ENCODE assay signal across 13 cellular contexts in genomic region chr6:160142115-160142715, GRCh38. TPM values are rescaled to one million over a fixed set of nuclear protein-coding genes. Genes with fewer than 3 reads are reported as not detected.
"Had no signal": no experiment of that assay in that cellular context is flagged by ENCODE, and none has a peak within 500 bp of the region (broad histone marks: within the 10 kb centered on the region; RNA-seq: fewer than 3 reads in every experiment).

No MANE protein-coding gene starts in this region.

- H3K4me3 Mint-ChIP-seq: activated naive CD4-positive, alpha-beta T cell treated with anti-CD3 and anti-CD28 coated beads for 36 hours; activated naive CD8-positive, alpha-beta T cell treated with anti-CD3 and anti-CD28 coated beads, Interleukin-2, amount 50 U/mL, for 24 hours; naive thymus-derived CD4-positive, alpha-beta T cell; stimulated activated naive CD8-positive, alpha-beta T cell treated with anti-CD3 and anti-CD28 coated beads, Interleukin-15, Interleukin-2, amounts not matched to agents 100 ng/mL and 50 ng/mL, for 24 hours had no signal

- H3K27ac ChIP-seq: pancreas had no signal

- H3K4me3 ChIP-seq: lung, pancreas, skin epidermis, testis had no signal

- H3K27ac Mint-ChIP-seq: activated naive CD4-positive, alpha-beta T cell treated with anti-CD3 and anti-CD28 coated beads for 36 hours; activated naive CD8-positive, alpha-beta T cell treated with anti-CD3 and anti-CD28 coated beads, Interleukin-2, amount 50 U/mL, for 24 hours; activated T-helper 2 cell treated with anti-CD3 and anti-CD28 coated beads, Interferon-gamma antibody, Interleukin-2, Interleukin-4, amounts not matched to agents 10 μg/mL and 5 μg/mL and 100 μg/mL, durations not matched to agents 14 hours and 24 hours and 36 hours; naive thymus-derived CD4-positive, alpha-beta T cell; stimulated activated naive CD8-positive, alpha-beta T cell treated with anti-CD3 and anti-CD28 coated beads, Interleukin-15, Interleukin-2, amounts not matched to agents 100 ng/mL and 50 ng/mL, for 24 hours had no signal

- H3K9me3 Mint-ChIP-seq: activated naive CD8-positive, alpha-beta T cell treated with anti-CD3 and anti-CD28 coated beads, Interleukin-2, amount 50 U/mL, for 24 hours; activated T-helper 2 cell treated with anti-CD3 and anti-CD28 coated beads, Interferon-gamma antibody, Interleukin-2, Interleukin-4, amounts not matched to agents 10 μg/mL and 5 μg/mL and 100 μg/mL, durations not matched to agents 14 hours and 24 hours and 36 hours; stimulated activated naive CD8-positive, alpha-beta T cell treated with anti-CD3 and anti-CD28 coated beads, Interleukin-15, Interleukin-2, amounts not matched to agents 100 ng/mL and 50 ng/mL, for 24 hours had no signal

- H3K27me3 ChIP-seq: pancreas, testis had no signal

- DNase-seq: activated CD4-positive, alpha-beta T cell treated with anti-CD3 and anti-CD28 coated beads, Interleukin-2, amount 50 U/mL, for 4 hours; activated CD4-positive, CD25-positive, alpha-beta regulatory T cell treated with anti-CD3 and anti-CD28 coated beads, Interleukin-2, amount 50 U/mL, for 72 hours; activated naive CD4-positive, alpha-beta T cell treated with anti-CD3 and anti-CD28 coated beads for 36 hours; activated naive CD8-positive, alpha-beta T cell treated with anti-CD3 and anti-CD28 coated beads, Interleukin-2, amount 50 U/mL, for 24 hours; naive thymus-derived CD4-positive, alpha-beta T cell; pancreas; SW 1271; testis had no signal

- H3K27me3 Mint-ChIP-seq: activated naive CD8-positive, alpha-beta T cell treated with anti-CD3 and anti-CD28 coated beads, Interleukin-2, amount 50 U/mL, for 24 hours; stimulated activated naive CD8-positive, alpha-beta T cell treated with anti-CD3 and anti-CD28 coated beads, Interleukin-15, Interleukin-2, amounts not matched to agents 100 ng/mL and 50 ng/mL, for 24 hours had no signal

- H3K36me3 ChIP-seq: pancreas had no signal

- H3K9me3 ChIP-seq: pancreas, testis had no signal

RNA-seq across cellular contexts. Expression of gene SLC22A1, which starts 20.6 kb away (rescaled TPM):
- total RNA-seq: activated naive CD4-positive, alpha-beta T cell treated with anti-CD3 and anti-CD28 coated beads for 36 hours; glomerular endothelial cell had no signal
- polyA plus RNA-seq: naive thymus-derived CD4-positive, alpha-beta T cell had no signal
